Comparison of ENCODE assay signal across 26 cellular contexts in genomic region chr15:83192742-83193141, GRCh38. TPM values are rescaled to one million over a fixed set of nuclear protein-coding genes. Genes with fewer than 3 reads are reported as not detected.
DNase-seq lines count a peak whose midpoint lies in the region; ATAC-seq and TF ChIP-seq lines count a peak whose summit lies in the region.
"Had no signal": no experiment of that assay in that cellular context is flagged by ENCODE, and none has a peak within 500 bp of the region (broad histone marks: within the 10 kb centered on the region; RNA-seq: fewer than 3 reads in every experiment).

No MANE protein-coding gene starts in this region.

- in situ Hi-C loops in mammary epithelial cell (cut with MboI; ENCODE audit: low sequenced_read_pairs in 2 of 2) = no loop called here

- no peaks in the 10 kb centered on the region for H4K20me1 ChIP-seq in mammary epithelial cell (ENCODE audit: insufficient read depth, low read length)

- H3K9me3 ChIP-seq in mammary epithelial cell (replicated peaks; ENCODE audit: insufficient read depth, low read length) (no peaks in the 10 kb centered on the region), endodermal cell (ENCODE audit: control insufficient read depth, low read length) (peaks cover 12% of the 10 kb centered on the region)
- H3K9me3 ChIP-seq: BE2C had no signal

- BruUV-seq in mammary epithelial cell (replicated peaks; lab: Mats Ljungman, UMichigan) (no TSS peak), MCF 10A (replicated peaks; lab: Mats Ljungman, UMichigan) (no TSS peak)

- H3K36me3 Mint-ChIP-seq in MCF 10A (ENCODE audit: insufficient read depth, unreplicated experiment) = no peaks in the 10 kb centered on the region
- H3K36me3 Mint-ChIP-seq in endodermal cell (ENCODE audit: low read depth) = peaks cover 31% of the 10 kb centered on the region
- peaks cover 26% of the 10 kb centered on the region for H3K36me3 Mint-ChIP-seq in mesothelial cell of epicardium
- H3K36me3 Mint-ChIP-seq: CD4-positive, CD25-positive, alpha-beta regulatory T cell had no signal

- intact Hi-C loops in mammary epithelial cell (cut with micrococcal nuclease) (no loop called here), MCF 10A (cut with micrococcal nuclease) (no loop called here)

- CTCF ChIA-PET in mammary epithelial cell (lab: Charles Lee; ENCODE audit: low non-redundant PET) (no interaction called here), MCF 10A (lab: Yijun Ruan, JAX) (interaction anchor here (0.6 to 1.4 kb wide), 2 partner anchors 12 to 343 kb away, joined by 4 to 5 read pairs; no protein-coding TSS in a partner anchor)

- H3K27me3 ChIP-seq in mammary epithelial cell (ENCODE audit: insufficient read depth, low read length) = no peaks in the 10 kb centered on the region
- H3K27me3 ChIP-seq in endodermal cell (ENCODE audit: control insufficient read depth, insufficient read depth, low read length, poor library complexity, severe bottlenecking) = no peaks in the 10 kb centered on the region
- H3K27me3 ChIP-seq: BE2C had no signal

- peak overlapping the region; percentile 56 for H3K4me2 ChIP-seq in mammary epithelial cell (ENCODE audit: insufficient read depth, low read depth, low read length)

- no peak for TF ChIP-seq CTCF in mammary epithelial cell (conservative IDR thresholded peaks at IDR 0.05 in 1 of 2, IDR thresholded peaks at IDR 0.05 in 1 of 2; ENCODE audit: extremely low read depth in 1 of 2, insufficient read depth in 1 of 2, low read depth in 1 of 2, low read length in 2 of 2)
- TF ChIP-seq CTCF in MCF 10A (IDR thresholded peaks at IDR 0.05; ENCODE audit: unreplicated experiment) = no peak
- TF ChIP-seq CTCF in endodermal cell (conservative IDR thresholded peaks at IDR 0.05) = no peak
- TF ChIP-seq CTCF in mesothelial cell of epicardium (IDR thresholded peaks at IDR 0.05; ENCODE audit: unreplicated experiment) = no peak

- H3K27ac Mint-ChIP-seq in MCF 10A (ENCODE audit: low read depth, unreplicated experiment) (no peak overlapping the region), endodermal cell (no peak overlapping the region), mesothelial cell of epicardium (peak overlapping the region; percentile 11)
- H3K27ac Mint-ChIP-seq: CD4-positive, CD25-positive, alpha-beta regulatory T cell had no signal

- peaks cover 76% of the 10 kb centered on the region for H3K79me2 ChIP-seq in mammary epithelial cell (ENCODE audit: insufficient read depth, low read length)

- POLR2A ChIA-PET in MCF 10A (lab: Yijun Ruan, JAX) = interaction anchor here (0.7 to 4.0 kb wide), 3 partner anchors 12 to 778 kb away, joined by 3 to 54 read pairs (median 3); no protein-coding TSS in a partner anchor

- H3K4me3 ChIP-seq in mammary epithelial cell (replicated peaks in 1 of 3; ENCODE audit: insufficient read depth in 1 of 3, low read depth in 2 of 3, low read length in 3 of 3) (peak overlapping the region in 1 of 3 experiments; percentile 2), endodermal cell (ENCODE audit: low read length) (peak overlapping the region; percentile 39)
- H3K4me3 ChIP-seq: GM23248, SK-N-MC had no signal

- no peaks in the 10 kb centered on the region for H3K27me3 Mint-ChIP-seq in MCF 10A (ENCODE audit: insufficient read depth, unreplicated experiment)
- no peaks in the 10 kb centered on the region for H3K27me3 Mint-ChIP-seq in endodermal cell (ENCODE audit: insufficient read depth)
- H3K27me3 Mint-ChIP-seq in mesothelial cell of epicardium (ENCODE audit: low read depth) = no peaks in the 10 kb centered on the region

- peak overlapping the region; percentile 5 for H3K9ac ChIP-seq in mammary epithelial cell (ENCODE audit: insufficient read depth, low read length)
- no peak overlapping the region for H3K9ac ChIP-seq in endodermal cell (ENCODE audit: extremely low read depth, low read length, poor library complexity, severe bottlenecking)
- H3K9ac ChIP-seq: GM23248 had no signal

- H3K4me3 Mint-ChIP-seq in MCF 10A (ENCODE audit: unreplicated experiment) = no peak overlapping the region
- H3K4me3 Mint-ChIP-seq in endodermal cell = no peak overlapping the region
- no peak overlapping the region for H3K4me3 Mint-ChIP-seq in mesothelial cell of epicardium
- H3K4me3 Mint-ChIP-seq: CD4-positive, CD25-positive, alpha-beta regulatory T cell had no signal

- DNase-seq in mammary epithelial cell (peak; percentile 61), MCF 10A (ENCODE audit: unreplicated experiment) (no peak), SKM-1 (lab: John Stamatoyannopoulos, UW; ENCODE audit: unreplicated experiment) (peak; percentile 28), endodermal cell (no peak), mesothelial cell of epicardium (ENCODE audit: low spot score in 2 of 2, unreplicated experiment in 2 of 2) (no peak)
- no peak for DNase-seq in activated naive CD4-positive, alpha-beta T cell treated with anti-CD3 and anti-CD28 coated beads, Interleukin-2, amount 50 U/mL, for 16 hours
- DNase-seq: 8988T; BE2C; CD4-positive, CD25-positive, alpha-beta regulatory T cell; COR-L47; DMS 273 treated with DMSO at 0.1 percent for 48 hours; DND-41; GM23248; Kasumi-1; MM.1S; NCI-H1092 treated with DMSO at 0.1 percent for 48 hours; NCI-H146; NCI-H2029 treated with DMSO at 0.1 percent for 48 hours; NCI-H2171; NCI-H446; NCI-H69; SHP77 had no signal

- peaks cover 8% of the 10 kb centered on the region for H3K9me3 Mint-ChIP-seq in MCF 10A (ENCODE audit: unreplicated experiment)
- H3K9me3 Mint-ChIP-seq in endodermal cell = peaks cover 2% of the 10 kb centered on the region
- H3K9me3 Mint-ChIP-seq in mesothelial cell of epicardium = peaks cover 23% of the 10 kb centered on the region

- 47% methylated on average over 2 of the region's 2 CpGs for WGBS in mammary epithelial cell (ENCODE audit: low coverage, missing lambda C conversion rate)
- WGBS in endodermal cell (ENCODE audit: insufficient coverage in 1 of 2, insufficient read length in 1 of 2), 2 experiments = 80 to 84% methylated on average over 1 to 2 of the region's 2 CpGs

- dilution Hi-C loops in mammary epithelial cell (cut with HindIII; ENCODE audit: low sequenced_read_pairs) = no loop called here

- peak overlapping the region; percentile 62 for H3K27ac ChIP-seq in mammary epithelial cell (ENCODE audit: insufficient read depth, low read depth, low read length)
- H3K27ac ChIP-seq in endodermal cell (ENCODE audit: low read depth, low read length) = no peak overlapping the region
- H3K27ac ChIP-seq: GM23248, SK-N-MC had no signal

- H3K4me1 ChIP-seq in mammary epithelial cell (ENCODE audit: insufficient read depth, low read length) (peaks cover 39% of the 10 kb centered on the region), endodermal cell (ENCODE audit: control insufficient read depth, insufficient read depth, low read length) (no peaks in the 10 kb centered on the region)

- H2AFZ ChIP-seq in mammary epithelial cell (ENCODE audit: low read depth, low read length) = peak overlapping the region; percentile 34
- H2AFZ ChIP-seq: GM23248 had no signal

- no peak for ATAC-seq in HG02588 (IDR thresholded peaks at IDR 0.05; ENCODE audit: unreplicated experiment)
- no peak for ATAC-seq in GM18502 (IDR thresholded peaks at IDR 0.05; ENCODE audit: poor library complexity, unreplicated experiment)

- peaks cover 34% of the 10 kb centered on the region for H3K4me1 Mint-ChIP-seq in MCF 10A (ENCODE audit: insufficient read depth, unreplicated experiment)
- peaks cover 24% of the 10 kb centered on the region for H3K4me1 Mint-ChIP-seq in endodermal cell
- H3K4me1 Mint-ChIP-seq in mesothelial cell of epicardium = peaks cover 35% of the 10 kb centered on the region
- H3K4me1 Mint-ChIP-seq: CD4-positive, CD25-positive, alpha-beta regulatory T cell had no signal

- H3K36me3 ChIP-seq in mammary epithelial cell (ENCODE audit: insufficient read depth, low read length) (no peaks in the 10 kb centered on the region), endodermal cell (ENCODE audit: control insufficient read depth, insufficient read depth, low read length) (peaks cover 41% of the 10 kb centered on the region)
- H3K36me3 ChIP-seq: BE2C had no signal

RNA-seq across cellular contexts. Expression of gene HDGFL3, which starts 14.9 kb away (rescaled TPM):
- total RNA-seq in mammary epithelial cell (10 to 100 TPM; 22.7 to 79.2 TPM), MCF 10A (2022) (80.4 and 104 TPM in 2 replicates), endodermal cell (100 to 1,000 TPM; 123 TPM), mesothelial cell of epicardium (92.2 to 97.2 TPM (median 95.7 TPM) in 3 replicates)
- polyA plus RNA-seq in mammary epithelial cell = 20.4 TPM
- 19.2 TPM for polyA minus RNA-seq in mammary epithelial cell
- 63.1 TPM for polyA plus RNA-seq in endodermal cell (2013, experiment 1 of 2)
- polyA plus RNA-seq in endodermal cell (2013, experiment 2 of 2) = 68.3 TPM
- total RNA-seq: HT-29 had no signal

Comparison
In these comparisons a context has a peak if more than half of its experiments do, and no peak if none do; other contexts are left out.
1. DNase-seq: peak in mammary epithelial cell (single experiment) and SKM-1 (single experiment); none in MCF 10A (single experiment), endodermal cell (single experiment), mesothelial cell of epicardium (0 of 2) and activated naive CD4-positive, alpha-beta T cell treated with anti-CD3 and anti-CD28 coated beads, Interleukin-2, amount 50 U/mL, for 16 hours (single experiment).